In genomic region chr10:83680470-83680891, GRCh38 we compare ENCODE assay signal across 8 cellular contexts.
A peak's percentile ranks its signal among the peaks of the same experiment; 100 is the strongest.
DNase-seq lines count a peak whose midpoint lies in the region; ATAC-seq and TF ChIP-seq lines count a peak whose summit lies in the region.
"Had no signal": no experiment of that assay in that cellular context is flagged by ENCODE, and none has a peak within 500 bp of the region (broad histone marks: within the 10 kb centered on the region; RNA-seq: fewer than 3 reads in every experiment).

No MANE protein-coding gene starts in this region.

- TF ChIP-seq POLR2A in Peyer's patch (IDR thresholded peaks at IDR 0.05), result no peak

- H3K4me3 Mint-ChIP-seq in central memory CD8-positive, alpha-beta T cell, result peak overlapping the region; percentile 37

- H3K27ac Mint-ChIP-seq in central memory CD8-positive, alpha-beta T cell (ENCODE audit: low read depth), result peak overlapping the region; percentile 24

- no peaks in the 10 kb centered on the region for H3K9me3 ChIP-seq in Peyer's patch

- no peak overlapping the region for H3K27ac ChIP-seq in Peyer's patch

- peaks cover 2% of the 10 kb centered on the region for H3K36me3 Mint-ChIP-seq in central memory CD8-positive, alpha-beta T cell (ENCODE audit: insufficient read depth)

- DNase-seq in central memory CD8-positive, alpha-beta T cell (ENCODE audit: low spot score in 2 of 2), result no peak
- no peak for DNase-seq in Peyer's patch
- DNase-seq in NCI-H187 (lab: John Stamatoyannopoulos, UW), result no peak
- DNase-seq in central memory CD4-positive, alpha-beta T cell, result no peak

- ATAC-seq in GM18867 (IDR thresholded peaks at IDR 0.05; ENCODE audit: unreplicated experiment) (peak; percentile 98), GM21390 (IDR thresholded peaks at IDR 0.05; ENCODE audit: unreplicated experiment) (peak; percentile 98), HG03280 (IDR thresholded peaks at IDR 0.05; ENCODE audit: unreplicated experiment) (peak; percentile 98)
- ATAC-seq in central memory CD8-positive, alpha-beta T cell (replicated peaks; ENCODE audit: extremely low read depth, poor library complexity, severe bottlenecking), result peak; percentile 72

- no peaks in the 10 kb centered on the region for H3K27me3 Mint-ChIP-seq in central memory CD8-positive, alpha-beta T cell

- H3K4me1 Mint-ChIP-seq in central memory CD8-positive, alpha-beta T cell, result peaks cover 20% of the 10 kb centered on the region

- H3K36me3 ChIP-seq in Peyer's patch, result no peaks in the 10 kb centered on the region

- no peak for TF ChIP-seq CTCF in Peyer's patch (IDR thresholded peaks at IDR 0.05)

- no peaks in the 10 kb centered on the region for H3K4me1 ChIP-seq in Peyer's patch

- H3K27me3 ChIP-seq in Peyer's patch, result no peaks in the 10 kb centered on the region

- no peaks in the 10 kb centered on the region for H3K9me3 Mint-ChIP-seq in central memory CD8-positive, alpha-beta T cell

- H3K4me3 ChIP-seq in Peyer's patch, result no peak overlapping the region
- H3K4me3 ChIP-seq: lung had no signal
